In genomic region chr6:146857960-146858308, GRCh38 we compare ENCODE assay signal across 9 cellular contexts.
DNase-seq lines count a peak whose midpoint lies in the region; ATAC-seq and TF ChIP-seq lines count a peak whose summit lies in the region.
"Had no signal": no experiment of that assay in that cellular context is flagged by ENCODE, and none has a peak within 500 bp of the region (broad histone marks: within the 10 kb centered on the region; RNA-seq: fewer than 3 reads in every experiment).

No MANE protein-coding gene starts in this region.

- H3K4me3 ChIP-seq in cardiac muscle cell (peak overlapping the region; percentile 34), sigmoid colon (peak overlapping the region; percentile 6 to 38 (median 35))

- H3K36me3 ChIP-seq in cardiac muscle cell (no peaks in the 10 kb centered on the region), sigmoid colon (no peaks in the 10 kb centered on the region)

- no peaks in the 10 kb centered on the region for H3K4me1 ChIP-seq in cardiac muscle cell (ENCODE audit: low read depth)
- peaks cover 0 to 6% (median 3%) of the 10 kb centered on the region in 4 donors for H3K4me1 ChIP-seq in sigmoid colon

- H3K27me3 ChIP-seq in cardiac muscle cell: no peaks in the 10 kb centered on the region
- no peaks in the 10 kb centered on the region for H3K27me3 ChIP-seq in sigmoid colon

- WGBS in sigmoid colon, 2 donors: 72 to 82% methylated on average over 4 of the region's 4 CpGs

- in situ Hi-C loops in KBM-7 (cut with MboI; ENCODE audit: low pct_unique_long_range_greater_than_20kb, low sequenced_read_pairs): no loop called here

- intact Hi-C loops in sigmoid colon (cut with DNase I): loop anchor here (1.0 to 5.0 kb wide), 3 partner anchors 57 to 427 kb away; partner anchors contain the start of gene STXBP5

- H3K9me3 ChIP-seq in cardiac muscle cell (ENCODE audit: low read depth) (no peaks in the 10 kb centered on the region), sigmoid colon (no peaks in the 10 kb centered on the region)

- peak; percentile 22 for ATAC-seq in HG02938 (IDR thresholded peaks at IDR 0.05; ENCODE audit: unreplicated experiment)

- H3K27ac ChIP-seq in cardiac muscle cell (no peak overlapping the region), sigmoid colon (peak overlapping the region; percentile 2 to 67 (median 62))
- H3K27ac ChIP-seq: C4-2B had no signal

- DNase-seq in NCI-H524 (lab: John Stamatoyannopoulos, UW) (peak; percentile 44 to 60), NCI-H524 treated with DMSO at 0.1 percent for 48 hours (lab: John Stamatoyannopoulos, UW) (no peak), SK-N-DZ (ENCODE audit: low spot score) (peak; percentile 85), cardiac muscle cell (ENCODE audit: low read depth in 1 of 2, low spot score in 1 of 2) (peak in 1 of 2 donors; percentile 18), sigmoid colon (no peak), KBM-7 (no peak), kidney tubule cell (ENCODE audit: low spot score) (no peak)

- no peak for TF ChIP-seq EP300 in sigmoid colon (IDR thresholded peaks at IDR 0.05)

- no peak for TF ChIP-seq CTCF in cardiac muscle cell (IDR thresholded peaks at IDR 0.05; ENCODE audit: low read depth, low read length)
- no peak for TF ChIP-seq CTCF in sigmoid colon (IDR thresholded peaks at IDR 0.05)

- TF ChIP-seq POLR2A in sigmoid colon (IDR thresholded peaks at IDR 0.05): no peak

Comparison
In these comparisons a context has a peak if more than half of its experiments do, and no peak if none do; other contexts are left out.
1. DNase-seq: peak in NCI-H524 (2 of 2) and SK-N-DZ (single experiment); none in NCI-H524 treated with DMSO at 0.1 percent for 48 hours (single experiment), sigmoid colon (single experiment), KBM-7 (single experiment) and kidney tubule cell (single experiment).